ENCODE assay signal across 9 cellular contexts in the genomic region with DNA sequence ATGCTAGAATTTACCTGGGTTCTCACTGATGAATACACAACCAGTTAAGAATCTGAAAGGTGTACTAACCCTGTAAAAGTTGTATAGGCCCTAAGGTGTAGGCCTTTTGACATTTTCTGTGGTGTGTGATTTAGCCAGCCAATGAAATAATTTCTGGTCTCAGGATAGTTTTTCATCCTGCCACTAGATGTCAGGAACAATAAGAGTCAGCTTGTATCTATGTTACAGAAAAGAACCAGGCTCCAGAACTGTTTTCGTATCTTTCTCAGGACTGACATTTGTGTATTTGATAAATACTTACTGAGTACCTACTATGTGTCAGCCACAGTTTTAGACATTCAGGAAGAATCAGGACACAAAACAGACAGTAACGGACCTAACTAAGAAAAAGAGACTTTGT.
DNase-seq lines count a peak whose midpoint lies in the region; ATAC-seq, FAIRE-seq and TF ChIP-seq lines count a peak whose summit lies in the region.
"Had no signal": no experiment of that assay in that cellular context is flagged by ENCODE, and none has a peak within 500 bp of the region (broad histone marks: within the 10 kb centered on the region; RNA-seq: fewer than 3 reads in every experiment).

No MANE protein-coding gene starts in this region.

- no peak overlapping the region for H3K9ac ChIP-seq in GM12878 (ENCODE audit: control insufficient read depth, insufficient read depth, low read length)

- H3K4me2 ChIP-seq in GM12878 (ENCODE audit: control insufficient read depth, insufficient read depth): no peak overlapping the region

- no peak overlapping the region for H3K4me3 ChIP-seq in AG09309 (ENCODE audit: control insufficient read depth, low read depth, low read length)
- H3K4me3 ChIP-seq in GM12878: no peak overlapping the region
- H3K4me3 ChIP-seq in right lobe of liver: no peak overlapping the region
- H3K4me3 ChIP-seq in gastrocnemius medialis: no peak overlapping the region

- in situ Hi-C loops in GM12878 (cut with MboI): no loop called here
- in situ Hi-C loops in gastrocnemius medialis (cut with MboI; ENCODE audit: low sequenced_read_pairs in 4 of 4): no loop called here

- H3K9me3 ChIP-seq in GM12878 (replicated peaks; ENCODE audit: control insufficient read depth, insufficient read depth, low read length) (no peaks in the 10 kb centered on the region), right lobe of liver (no peaks in the 10 kb centered on the region), gastrocnemius medialis (no peaks in the 10 kb centered on the region)

- POLR2A ChIA-PET in GM12878 (lab: Charles Lee): no interaction called here

- BruUV-seq in GM12878 (replicated peaks; lab: Mats Ljungman, UMichigan): no TSS peak

- TF ChIP-seq RAD21 in GM12878 (IDR thresholded peaks at IDR 0.05; ENCODE audit: insufficient read depth, low read depth, low read length): peak; percentile 57

- DNase-seq in AG09309 (ENCODE audit: low read depth) (peak; percentile 32), KG1 (lab: John Stamatoyannopoulos, UW) (peak; percentile 3), GM12878 (ENCODE audit: low read depth, low spot score) (no peak), right lobe of liver (no peak), gastrocnemius medialis (no peak), omental fat pad (ENCODE audit: low spot score) (no peak)

- H3K27me3 ChIP-seq in GM12878 (replicated peaks in 1 of 2; ENCODE audit: control insufficient read depth in 2 of 2, insufficient read depth in 2 of 2, low read length in 1 of 2): no peaks in the 10 kb centered on the region
- no peaks in the 10 kb centered on the region for H3K27me3 ChIP-seq in right lobe of liver
- no peaks in the 10 kb centered on the region for H3K27me3 ChIP-seq in gastrocnemius medialis

- H3K36me3 ChIP-seq in GM12878 (ENCODE audit: control insufficient read depth in 2 of 2, insufficient read depth in 2 of 2, low read length in 1 of 2) (no peaks in the 10 kb centered on the region), right lobe of liver (no peaks in the 10 kb centered on the region), gastrocnemius medialis (no peaks in the 10 kb centered on the region)

- H3K4me1 ChIP-seq in GM12878 (ENCODE audit: control insufficient read depth, insufficient read depth, low read length): no peaks in the 10 kb centered on the region
- no peaks in the 10 kb centered on the region for H3K4me1 ChIP-seq in right lobe of liver
- H3K4me1 ChIP-seq in gastrocnemius medialis: no peaks in the 10 kb centered on the region

- H4K20me1 ChIP-seq in GM12878 (ENCODE audit: control insufficient read depth, insufficient read depth): no peaks in the 10 kb centered on the region

- WGBS in GM12878 (ENCODE audit: insufficient coverage, insufficient replicate concordance, low lambda C conversion rate, missing lambda C conversion rate): 63% methylated on average over 2 of the region's 2 CpGs
- WGBS in right lobe of liver (ENCODE audit: insufficient coverage, low coverage, low lambda C conversion rate, missing lambda C conversion rate): 40% methylated on average over 2 of the region's 2 CpGs

- H2AFZ ChIP-seq in GM12878 (ENCODE audit: control insufficient read depth, low read depth, low read length): no peak overlapping the region

- SMC1A ChIA-PET in GM12878 (lab: Charles Lee; ENCODE audit: uncharacterized antibody, unreplicated experiment): interaction anchor here (0.8 to 0.9 kb wide), 3 partner anchors 28 to 1355 kb away, joined by 3 to 4 read pairs (median 4); no protein-coding TSS in a partner anchor

- FAIRE-seq in GM12878 (lab: Jason Lieb, UNC): no peak
- FAIRE-seq: endothelial cell of umbilical vein had no signal

- no peak overlapping the region for H3K27ac ChIP-seq in GM12878 (ENCODE audit: control insufficient read depth, insufficient read depth)
- H3K27ac ChIP-seq in right lobe of liver: no peak overlapping the region
- no peak overlapping the region for H3K27ac ChIP-seq in gastrocnemius medialis

- TF ChIP-seq POLR2A in GM12878 (IDR thresholded peaks at IDR 0.05; ENCODE audit: low read depth, low read length): no peak
- no peak for TF ChIP-seq POLR2A in right lobe of liver (IDR thresholded peaks at IDR 0.05)
- TF ChIP-seq POLR2A in gastrocnemius medialis (IDR thresholded peaks at IDR 0.05): no peak

- no peaks in the 10 kb centered on the region for H3K79me2 ChIP-seq in GM12878 (ENCODE audit: control insufficient read depth, insufficient read depth, low read length)

- intact Hi-C loops in GM12878 (cut with micrococcal nuclease; ENCODE audit: unreplicated experiment) (loop anchor here (5.0 kb wide), 1 partner anchor 518 kb away; no protein-coding TSS in a partner anchor), right lobe of liver (cut with DNase I) (no loop called here), gastrocnemius medialis (cut with DNase I; ENCODE audit: low total_unique reads) (no loop called here)

- TF ChIP-seq EP300 in GM12878 (IDR thresholded peaks at IDR 0.05; ENCODE audit: borderline replicate concordance in 1 of 2, control insufficient read depth in 1 of 2, low read depth in 2 of 2, low read length in 2 of 2): no peak

- RAD21 ChIA-PET in GM12878 (lab: Charles Lee; ENCODE audit: unreplicated experiment): no interaction called here

- CTCF ChIA-PET in GM12878 (lab: Yijun Ruan, JAX): interaction anchor here (0.8 kb wide), 1 partner anchor 15 kb away, joined by 3 read pairs; no protein-coding TSS in a partner anchor

- ATAC-seq in GM19023 (IDR thresholded peaks at IDR 0.05; ENCODE audit: unreplicated experiment) (peak; percentile 48), GM12878 (peak; percentile 89), right lobe of liver (peak; percentile 58 to 75 (median 69)), gastrocnemius medialis (no peak), GM19397 (IDR thresholded peaks at IDR 0.05; ENCODE audit: unreplicated experiment) (no peak), omental fat pad (ENCODE audit: low FRiP score) (no peak)

- TF ChIP-seq CTCF in AG09309 (IDR thresholded peaks at IDR 0.05; ENCODE audit: control insufficient read depth, insufficient read depth, low read depth, low read length, missing control alignments) (peak; percentile 62), GM12878 (IDR thresholded peaks at IDR 0.05 in 2 of 3, conservative IDR thresholded peaks at IDR 0.05 in 1 of 3; ENCODE audit: control insufficient read depth in 2 of 3, extremely low read depth in 1 of 3, insufficient read depth in 1 of 3, low read depth in 3 of 3, low read length in 3 of 3) (peak; percentile 40 to 54 (median 41); a peak in 5 of 6 replicates), right lobe of liver (IDR thresholded peaks at IDR 0.05) (peak; percentile 24 to 46 (median 42)), gastrocnemius medialis (IDR thresholded peaks at IDR 0.05 in 4 of 5, conservative IDR thresholded peaks at IDR 0.05 in 1 of 5) (no peak), omental fat pad (IDR thresholded peaks at IDR 0.05) (no peak)

TF ChIP-seq in GM12878, 131 proteins besides CTCF, POLR2A, EP300 and RAD21:
- TF ChIP-seq SMC3 (IDR thresholded peaks at IDR 0.05; ENCODE audit: borderline replicate concordance, low read length): peak; percentile 56
- no peak for TF ChIP-seq ATF7 (IDR thresholded peaks at IDR 0.05; ENCODE audit: low read depth)
- no peak for TF ChIP-seq ZBED1 (IDR thresholded peaks at IDR 0.05; ENCODE audit: borderline replicate concordance)
- TF ChIP-seq, protein P1, sequence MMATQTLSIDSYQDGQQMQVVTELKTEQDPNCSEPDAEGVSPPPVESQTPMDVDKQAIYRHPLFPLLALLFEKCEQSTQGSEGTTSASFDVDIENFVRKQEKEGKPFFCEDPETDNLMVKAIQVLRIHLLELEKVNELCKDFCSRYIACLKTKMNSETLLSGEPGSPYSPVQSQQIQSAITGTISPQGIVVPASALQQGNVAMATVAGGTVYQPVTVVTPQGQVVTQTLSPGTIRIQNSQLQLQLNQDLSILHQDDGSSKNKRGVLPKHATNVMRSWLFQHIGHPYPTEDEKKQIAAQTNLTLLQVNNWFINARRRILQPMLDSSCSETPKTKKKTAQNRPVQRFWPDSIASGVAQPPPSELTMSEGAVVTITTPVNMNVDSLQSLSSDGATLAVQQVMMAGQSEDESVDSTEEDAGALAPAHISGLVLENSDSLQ (IDR thresholded peaks at IDR 0.05): no peak
- TF ChIP-seq, protein P2, sequence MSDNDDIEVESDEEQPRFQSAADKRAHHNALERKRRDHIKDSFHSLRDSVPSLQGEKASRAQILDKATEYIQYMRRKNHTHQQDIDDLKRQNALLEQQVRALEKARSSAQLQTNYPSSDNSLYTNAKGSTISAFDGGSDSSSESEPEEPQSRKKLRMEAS (IDR thresholded peaks at IDR 0.05; ENCODE audit: low read depth, low read length): no peak
- TF ChIP-seq, protein P3, sequence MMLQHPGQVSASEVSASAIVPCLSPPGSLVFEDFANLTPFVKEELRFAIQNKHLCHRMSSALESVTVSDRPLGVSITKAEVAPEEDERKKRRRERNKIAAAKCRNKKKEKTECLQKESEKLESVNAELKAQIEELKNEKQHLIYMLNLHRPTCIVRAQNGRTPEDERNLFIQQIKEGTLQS (IDR thresholded peaks at IDR 0.05; ENCODE audit: borderline replicate concordance, extremely low read depth, low read depth, low read length): no peak
- TF ChIP-seq, protein P4, sequence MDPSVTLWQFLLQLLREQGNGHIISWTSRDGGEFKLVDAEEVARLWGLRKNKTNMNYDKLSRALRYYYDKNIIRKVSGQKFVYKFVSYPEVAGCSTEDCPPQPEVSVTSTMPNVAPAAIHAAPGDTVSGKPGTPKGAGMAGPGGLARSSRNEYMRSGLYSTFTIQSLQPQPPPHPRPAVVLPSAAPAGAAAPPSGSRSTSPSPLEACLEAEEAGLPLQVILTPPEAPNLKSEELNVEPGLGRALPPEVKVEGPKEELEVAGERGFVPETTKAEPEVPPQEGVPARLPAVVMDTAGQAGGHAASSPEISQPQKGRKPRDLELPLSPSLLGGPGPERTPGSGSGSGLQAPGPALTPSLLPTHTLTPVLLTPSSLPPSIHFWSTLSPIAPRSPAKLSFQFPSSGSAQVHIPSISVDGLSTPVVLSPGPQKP (IDR thresholded peaks at IDR 0.05; ENCODE audit: low read depth, low read length): no peak
- TF ChIP-seq NFYA (IDR thresholded peaks at IDR 0.05; ENCODE audit: borderline replicate concordance, low read depth, low read length): no peak

Comparison
In these comparisons a context has a peak if more than half of its experiments do, and no peak if none do; other contexts are left out.
1. DNase-seq: peak in AG09309 (single experiment) and KG1 (single experiment); none in GM12878 (single experiment), right lobe of liver (0 of 3), gastrocnemius medialis (0 of 2) and omental fat pad (single experiment).
2. CTCF ChIP-seq: peak in AG09309 (single experiment), GM12878 (3 of 3) and right lobe of liver (4 of 4); none in gastrocnemius medialis (0 of 5) and omental fat pad (0 of 3).
3. ATAC-seq: peak in GM19023 (single experiment), GM12878 (single experiment) and right lobe of liver (4 of 4); none in gastrocnemius medialis (0 of 2), GM19397 (single experiment) and omental fat pad (single experiment).